ENCODE assay signal across 11 cellular contexts in the genomic region with DNA sequence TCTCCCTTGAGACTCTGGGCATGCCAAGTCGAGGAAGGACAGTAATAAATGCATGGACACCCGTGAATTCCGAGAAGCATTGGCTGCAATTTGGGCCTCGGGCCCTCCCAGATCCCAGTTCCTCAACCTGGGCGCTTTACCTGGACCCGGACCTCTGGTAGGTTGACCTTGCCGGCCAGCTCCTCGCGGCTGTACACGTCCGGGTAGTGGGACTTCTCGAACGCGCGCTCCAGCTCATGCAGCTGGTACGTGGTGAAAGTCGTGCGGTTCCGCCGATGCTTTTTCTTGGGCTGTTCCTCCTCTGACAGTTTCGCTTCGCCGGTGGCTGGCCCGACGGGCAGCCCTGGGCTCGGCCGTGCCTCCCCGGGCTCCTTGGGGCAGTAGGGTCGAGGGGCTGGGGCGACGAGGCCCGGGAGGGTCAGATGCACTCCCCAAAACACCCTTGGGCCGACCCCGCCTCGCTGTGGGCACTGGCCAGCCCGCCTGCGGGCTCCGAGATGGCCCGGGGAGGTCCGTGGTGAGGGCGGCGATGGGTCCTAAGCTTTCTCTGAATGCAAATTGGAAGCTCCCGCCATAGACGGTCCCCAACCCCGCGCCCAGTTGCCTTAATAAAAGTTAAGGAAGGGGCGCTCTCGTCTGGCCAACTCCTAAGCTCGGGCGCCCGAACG. TPM values are rescaled to one million over a fixed set of nuclear protein-coding genes. Genes with fewer than 3 reads are reported as not detected.
DNase-seq lines count a peak whose midpoint lies in the region; ATAC-seq and TF ChIP-seq lines count a peak whose summit lies in the region.
"Had no signal": no experiment of that assay in that cellular context is flagged by ENCODE, and none has a peak within 500 bp of the region (broad histone marks: within the 10 kb centered on the region; RNA-seq: fewer than 3 reads in every experiment).

No MANE protein-coding gene starts in this region.

- H3K36me3 Mint-ChIP-seq in stimulated activated effector memory CD8-positive, alpha-beta T cell treated with anti-CD3 and anti-CD28 coated beads, Interleukin-12 subunit alpha, Interleukin-12 subunit beta, amount 100 ng/mL, for 72 hours: no peaks in the 10 kb centered on the region
- peaks cover 0 to 4% (median 0%) of the 10 kb centered on the region in 5 donors for H3K36me3 Mint-ChIP-seq in naive thymus-derived CD4-positive, alpha-beta T cell

- DNase-seq in AG09309 (ENCODE audit: low read depth): no peak
- peak; percentile 70 for DNase-seq in H7
- DNase-seq in osteoblast (ENCODE audit: insufficient read length, low spot score, missing footprints): no peak
- DNase-seq in stimulated activated effector memory CD8-positive, alpha-beta T cell treated with anti-CD3 and anti-CD28 coated beads, Interleukin-12 subunit alpha, Interleukin-12 subunit beta, amount 100 ng/mL, for 72 hours (ENCODE audit: low spot score in 2 of 2): no peak
- DNase-seq in naive thymus-derived CD4-positive, alpha-beta T cell: no peak
- DNase-seq in posterior vena cava (ENCODE audit: low spot score): no peak
- DNase-seq: DND-41 had no signal

- no peaks in the 10 kb centered on the region for H4K20me1 ChIP-seq in osteoblast (ENCODE audit: insufficient read depth, low read length)

- POLR2A ChIA-PET in naive thymus-derived CD4-positive, alpha-beta T cell (lab: Charles Lee): no interaction called here

- CTCF ChIA-PET in naive thymus-derived CD4-positive, alpha-beta T cell (lab: Charles Lee): no interaction called here

- no peak for TF ChIP-seq CTCF in AG09309 (IDR thresholded peaks at IDR 0.05; ENCODE audit: control insufficient read depth, insufficient read depth, low read depth, low read length, missing control alignments)
- no peak for TF ChIP-seq CTCF in osteoblast (IDR thresholded peaks at IDR 0.05; ENCODE audit: extremely low read depth, low read depth, low read length)

- peaks cover 32% of the 10 kb centered on the region for H3K4me1 Mint-ChIP-seq in stimulated activated effector memory CD8-positive, alpha-beta T cell treated with anti-CD3 and anti-CD28 coated beads, Interleukin-12 subunit alpha, Interleukin-12 subunit beta, amount 100 ng/mL, for 72 hours
- peaks cover 16 to 40% (median 24%) of the 10 kb centered on the region in 7 donors for H3K4me1 Mint-ChIP-seq in naive thymus-derived CD4-positive, alpha-beta T cell

- H3K27ac Mint-ChIP-seq in stimulated activated effector memory CD8-positive, alpha-beta T cell treated with anti-CD3 and anti-CD28 coated beads, Interleukin-12 subunit alpha, Interleukin-12 subunit beta, amount 100 ng/mL, for 72 hours: no peak overlapping the region
- no peak overlapping the region for H3K27ac Mint-ChIP-seq in naive thymus-derived CD4-positive, alpha-beta T cell

- H3K4me3 ChIP-seq in AG09309 (ENCODE audit: control insufficient read depth, low read depth, low read length) (peak overlapping the region; percentile 4; the same call in 1 of the 2 replicates), H7 (ENCODE audit: insufficient read depth, low read depth, low read length) (peak overlapping the region; percentile 55; the same call in 1 of the 2 replicates), duodenal mucosa (ENCODE audit: low read depth in 1 of 2, low read length in 2 of 2) (peak overlapping the region; percentile 9 to 40), osteoblast (ENCODE audit: insufficient read depth, low read length) (peak overlapping the region; percentile 45)
- no peak overlapping the region for H3K4me3 ChIP-seq in naive thymus-derived CD4-positive, alpha-beta T cell (ENCODE audit: low read length)

- H3K36me3 ChIP-seq in H7 (replicated peaks; ENCODE audit: control insufficient read depth, insufficient read depth, low read length): no peaks in the 10 kb centered on the region
- H3K36me3 ChIP-seq in duodenal mucosa (ENCODE audit: control insufficient read depth in 1 of 2, insufficient read depth in 2 of 2, low read length in 2 of 2): no peaks in the 10 kb centered on the region
- no peaks in the 10 kb centered on the region for H3K36me3 ChIP-seq in osteoblast (ENCODE audit: insufficient read depth, low read length)
- no peaks in the 10 kb centered on the region for H3K36me3 ChIP-seq in naive thymus-derived CD4-positive, alpha-beta T cell (ENCODE audit: control insufficient read depth in 2 of 3, insufficient read depth in 3 of 3, low read length in 3 of 3)

- no peaks in the 10 kb centered on the region for H3K9me3 Mint-ChIP-seq in stimulated activated effector memory CD8-positive, alpha-beta T cell treated with anti-CD3 and anti-CD28 coated beads, Interleukin-12 subunit alpha, Interleukin-12 subunit beta, amount 100 ng/mL, for 72 hours
- peaks cover 0 to 1% (median 0%) of the 10 kb centered on the region in 11 donors for H3K9me3 Mint-ChIP-seq in naive thymus-derived CD4-positive, alpha-beta T cell

- H3K9ac ChIP-seq in duodenal mucosa (ENCODE audit: low read depth in 1 of 2, low read length in 2 of 2): no peak overlapping the region

- no peak overlapping the region for H2AFZ ChIP-seq in osteoblast (ENCODE audit: low read length)

- H3K27me3 Mint-ChIP-seq in naive thymus-derived CD4-positive, alpha-beta T cell: peaks cover 76 to 83% (median 80%) of the 10 kb centered on the region in 5 donors

- peak overlapping the region; percentile 28 for H3K4me2 ChIP-seq in osteoblast (ENCODE audit: insufficient read depth, low read length)

- no peak overlapping the region for H3K4me3 Mint-ChIP-seq in stimulated activated effector memory CD8-positive, alpha-beta T cell treated with anti-CD3 and anti-CD28 coated beads, Interleukin-12 subunit alpha, Interleukin-12 subunit beta, amount 100 ng/mL, for 72 hours
- H3K4me3 Mint-ChIP-seq in naive thymus-derived CD4-positive, alpha-beta T cell: peak overlapping the region in 3 of 10 donors; percentile 52 to 65 (median 59)

- ATAC-seq in stimulated activated effector memory CD8-positive, alpha-beta T cell treated with anti-CD3 and anti-CD28 coated beads, Interleukin-12 subunit alpha, Interleukin-12 subunit beta, amount 100 ng/mL, for 72 hours: no peak
- ATAC-seq in HG03045 (IDR thresholded peaks at IDR 0.05; ENCODE audit: unreplicated experiment): no peak
- no peak for ATAC-seq in naive thymus-derived CD4-positive, alpha-beta T cell

- H3K9me3 ChIP-seq in duodenal mucosa (ENCODE audit: control insufficient read depth in 1 of 2, low read length in 2 of 2): no peaks in the 10 kb centered on the region
- H3K9me3 ChIP-seq in osteoblast (ENCODE audit: low read depth, low read length): peaks cover 4% of the 10 kb centered on the region
- no peaks in the 10 kb centered on the region for H3K9me3 ChIP-seq in naive thymus-derived CD4-positive, alpha-beta T cell (ENCODE audit: control insufficient read depth in 2 of 3, low read length in 3 of 3)

- intact Hi-C loops in naive thymus-derived CD4-positive, alpha-beta T cell (cut with micrococcal nuclease): loop anchor here in 1 of 2 donors (5.0 to 10.0 kb wide), 2 partner anchors 422 to 1840 kb away; a partner anchor contains a TSS
- intact Hi-C loops in posterior vena cava (cut with DNase I): no loop called here

- peaks cover 3 to 8% of the 10 kb centered on the region in 2 donors for H3K4me1 ChIP-seq in duodenal mucosa (ENCODE audit: control insufficient read depth in 1 of 2, insufficient read depth in 2 of 2, low read length in 2 of 2)
- no peaks in the 10 kb centered on the region for H3K4me1 ChIP-seq in osteoblast (ENCODE audit: insufficient read depth, low read length)
- no peaks in the 10 kb centered on the region for H3K4me1 ChIP-seq in naive thymus-derived CD4-positive, alpha-beta T cell (ENCODE audit: control insufficient read depth in 2 of 2, insufficient read depth in 2 of 2, low read length in 2 of 2)

- H3K79me2 ChIP-seq in osteoblast (ENCODE audit: insufficient read depth, low read length): no peaks in the 10 kb centered on the region

- H3K27me3 ChIP-seq in H7 (ENCODE audit: control insufficient read depth, insufficient read depth, low read length) (peaks cover 97% of the 10 kb centered on the region), duodenal mucosa (ENCODE audit: control insufficient read depth in 1 of 2, insufficient read depth in 2 of 2, low read length in 2 of 2) (peaks cover 85 to 87% of the 10 kb centered on the region in 2 donors), osteoblast (ENCODE audit: insufficient read depth, low read length) (peaks cover 98% of the 10 kb centered on the region)
- peaks cover 7% of the 10 kb centered on the region in 2 donors for H3K27me3 ChIP-seq in naive thymus-derived CD4-positive, alpha-beta T cell (ENCODE audit: control insufficient read depth in 2 of 2, insufficient read depth in 2 of 2, low read length in 2 of 2)

- H3K27ac ChIP-seq in duodenal mucosa (ENCODE audit: low read depth, low read length) (no peak overlapping the region), osteoblast (ENCODE audit: low read depth, low read length) (no peak overlapping the region)
- H3K27ac ChIP-seq in naive thymus-derived CD4-positive, alpha-beta T cell (ENCODE audit: low read depth, low read length): no peak overlapping the region
- H3K27ac ChIP-seq: VCaP had no signal

RNA-seq across cellular contexts. Expression of a gene that starts 0.9 kb away (rescaled TPM):
- total RNA-seq in H7 (2014; rRNA removed; shearing (Covaris generic)): not detected in 2 replicates
- total RNA-seq in osteoblast (not detected in 2 replicates), posterior vena cava (not detected)
- not detected for total RNA-seq in naive thymus-derived CD4-positive, alpha-beta T cell
- not detected for polyA plus RNA-seq in naive thymus-derived CD4-positive, alpha-beta T cell
- total RNA-seq: frontal cortex had no signal

RNA-seq across cellular contexts. Expression of a gene that starts 46.1 kb away (rescaled TPM):
- total RNA-seq in H7 (2014; rRNA removed; shearing (Covaris generic)): not detected in 2 replicates
- not detected in 2 replicates for total RNA-seq in osteoblast
- not detected for total RNA-seq in naive thymus-derived CD4-positive, alpha-beta T cell
- polyA plus RNA-seq in naive thymus-derived CD4-positive, alpha-beta T cell: not detected
- not detected for total RNA-seq in posterior vena cava
- total RNA-seq: frontal cortex had no signal

RNA-seq across cellular contexts. Expression of a gene that starts 52.4 kb away (rescaled TPM):
- 0.42 TPM in 1 of 2 replicates, not detected in the other for total RNA-seq in H7 (2014; rRNA removed; shearing (Covaris generic))
- total RNA-seq in osteoblast: not detected in 2 replicates
- not detected for total RNA-seq in naive thymus-derived CD4-positive, alpha-beta T cell
- not detected for polyA plus RNA-seq in naive thymus-derived CD4-positive, alpha-beta T cell
- not detected for total RNA-seq in posterior vena cava
